32 cellular contexts compared by ENCODE assay signal in genomic region chr6:131893198-131893597, GRCh38. TPM values are rescaled to one million over a fixed set of nuclear protein-coding genes. Genes with fewer than 3 reads are reported as not detected.
"Had no signal": no experiment of that assay in that cellular context is flagged by ENCODE, and none has a peak within 500 bp of the region (broad histone marks: within the 10 kb centered on the region; RNA-seq: fewer than 3 reads in every experiment).

No MANE protein-coding gene starts in this region.

- H3K36me3 Mint-ChIP-seq: activated naive CD4-positive, alpha-beta T cell treated with anti-CD3 and anti-CD28 coated beads, Interleukin-2, amount 10 ng/mL, durations not matched to agents 7 days and 5 days; activated naive CD8-positive, alpha-beta T cell treated with anti-CD3 and anti-CD28 coated beads, Interleukin-2, amount 10 ng/mL, durations not matched to agents 7 days and 5 days had no signal

- H3K27ac Mint-ChIP-seq: activated CD4-positive, alpha-beta memory T cell treated with anti-CD3 and anti-CD28 coated beads, Interleukin-2, amount 10 ng/mL, durations not matched to agents 7 days and 5 days; activated CD4-positive, alpha-beta T cell treated with anti-CD3 and anti-CD28 coated beads, Interleukin-2, amount 10 ng/mL, durations not matched to agents 7 days and 5 days; activated naive CD4-positive, alpha-beta T cell treated with anti-CD3 and anti-CD28 coated beads, Interleukin-2, amount 10 ng/mL, durations not matched to agents 7 days and 5 days; activated naive CD4-positive, alpha-beta T cell treated with anti-CD3 and anti-CD28 coated beads, Interleukin-2, amount 50 U/mL, for 72 hours; activated naive CD8-positive, alpha-beta T cell treated with anti-CD3 and anti-CD28 coated beads, Interleukin-2, amount 10 ng/mL, durations not matched to agents 7 days and 5 days; activated T-cell treated with anti-CD3 and anti-CD28 coated beads, Interleukin-2, amount 50 U/mL, for 24 hours; activated T-cell treated with anti-CD3 and anti-CD28 coated beads, Interleukin-2, amount 50 U/mL, for 72 hours; dendritic cell treated with granulocyte-macrophage colony-stimulating factor and Interleukin-4, amounts not matched to agents 40 ng/mL and 50 ng/mL, for 4 days; T-helper 17 cell; T-helper 2 cell treated with Interferon-gamma antibody and Interleukin-4, amounts not matched to agents 5 μg/mL and 100 μg/mL, for 36 hours had no signal

- H3K9me3 Mint-ChIP-seq: activated naive CD8-positive, alpha-beta T cell treated with anti-CD3 and anti-CD28 coated beads, Interleukin-2, amount 10 ng/mL, durations not matched to agents 7 days and 5 days; central memory CD8-positive, alpha-beta T cell had no signal

- H3K4me3 Mint-ChIP-seq: activated CD4-positive, alpha-beta memory T cell treated with anti-CD3 and anti-CD28 coated beads, Interleukin-2, amount 10 ng/mL, durations not matched to agents 7 days and 5 days; activated CD4-positive, alpha-beta T cell treated with anti-CD3 and anti-CD28 coated beads, Interleukin-2, amount 10 ng/mL, durations not matched to agents 7 days and 5 days; activated naive CD4-positive, alpha-beta T cell treated with anti-CD3 and anti-CD28 coated beads, Interleukin-2, amount 10 ng/mL, durations not matched to agents 7 days and 5 days; activated naive CD8-positive, alpha-beta T cell treated with anti-CD3 and anti-CD28 coated beads, Interleukin-2, amount 10 ng/mL, durations not matched to agents 7 days and 5 days; activated T-cell treated with anti-CD3 and anti-CD28 coated beads, Interleukin-2, amount 50 U/mL, for 24 hours; activated T-cell treated with anti-CD3 and anti-CD28 coated beads, Interleukin-2, amount 50 U/mL, for 72 hours; central memory CD8-positive, alpha-beta T cell; dendritic cell treated with granulocyte-macrophage colony-stimulating factor and Interleukin-4, amounts not matched to agents 40 ng/mL and 50 ng/mL, for 4 days; T-helper 17 cell; T-helper 2 cell treated with Interferon-gamma antibody and Interleukin-4, amounts not matched to agents 5 μg/mL and 100 μg/mL, for 36 hours had no signal

- H3K4me1 Mint-ChIP-seq: activated naive CD8-positive, alpha-beta T cell treated with anti-CD3 and anti-CD28 coated beads, Interleukin-2, amount 10 ng/mL, durations not matched to agents 7 days and 5 days; central memory CD8-positive, alpha-beta T cell had no signal

- H3K4me1 ChIP-seq: esophagus muscularis mucosa, foreskin keratinocyte, gastrocnemius medialis had no signal

- ATAC-seq: activated naive CD4-positive, alpha-beta T cell treated with anti-CD3 and anti-CD28 coated beads, Interleukin-2, amount 50 U/mL, for 72 hours; activated T-cell treated with anti-CD3 and anti-CD28 coated beads, Interleukin-2, amount 50 U/mL, for 72 hours; foreskin keratinocyte; gastrocnemius medialis; T-helper 17 cell had no signal

- H3K27ac ChIP-seq: brain microvascular endothelial cell, coronary artery, dorsolateral prefrontal cortex, esophagus muscularis mucosa, foreskin keratinocyte, gastrocnemius medialis had no signal

- H3K27me3 ChIP-seq: ascending aorta, brain microvascular endothelial cell, dorsolateral prefrontal cortex, esophagus muscularis mucosa, foreskin keratinocyte, gastrocnemius medialis had no signal

- FAIRE-seq: bronchial epithelial cell had no signal

- H3K36me3 ChIP-seq: brain microvascular endothelial cell had no signal

- H3K27me3 Mint-ChIP-seq: dendritic cell treated with granulocyte-macrophage colony-stimulating factor and Interleukin-4, amounts not matched to agents 40 ng/mL and 50 ng/mL, for 4 days had no signal

- DNase-seq: activated CD4-positive, alpha-beta memory T cell treated with anti-CD3 and anti-CD28 coated beads, Interleukin-2, amount 10 ng/mL, durations not matched to agents 7 days and 5 days; activated CD4-positive, alpha-beta T cell treated with anti-CD3 and anti-CD28 coated beads for 4 hours; activated CD4-positive, alpha-beta T cell treated with anti-CD3 and anti-CD28 coated beads, Interleukin-2, amount 10 ng/mL, durations not matched to agents 7 days and 5 days; activated CD4-positive, alpha-beta T cell treated with anti-CD3 and anti-CD28 coated beads, Interleukin-2, amount 50 U/mL, for 4 hours; activated CD4-positive, CD25-positive, alpha-beta regulatory T cell; activated CD4-positive, CD25-positive, alpha-beta regulatory T cell treated with anti-CD3 and anti-CD28 coated beads, Interleukin-2, amount 50 U/mL, for 72 hours; activated CD8-positive, alpha-beta memory T cell treated with anti-CD3 and anti-CD28 coated beads, Interleukin-2, amount 50 U/mL, for 48 hours; activated gamma-delta T cell; activated naive CD4-positive, alpha-beta T cell; activated naive CD4-positive, alpha-beta T cell treated with anti-CD3 and anti-CD28 coated beads, Interleukin-2, amount 10 ng/mL, durations not matched to agents 7 days and 5 days; activated naive CD8-positive, alpha-beta T cell treated with anti-CD3 and anti-CD28 coated beads, Interleukin-2, amount 10 ng/mL, durations not matched to agents 7 days and 5 days; activated T-cell treated with anti-CD3 and anti-CD28 coated beads for 4 hours; activated T-cell treated with anti-CD3 and anti-CD28 coated beads, Interleukin-2, amount 50 U/mL, for 24 hours; activated T-cell treated with anti-CD3 and anti-CD28 coated beads, Interleukin-2, amount 50 U/mL, for 72 hours; brain microvascular endothelial cell; dorsolateral prefrontal cortex; effector memory CD4-positive, alpha-beta T cell; erythroblast; foreskin keratinocyte; gastrocnemius medialis; glutamatergic neuron; T-helper 1 cell; T-helper 17 cell; T1000 had no signal

- H3K4me3 ChIP-seq: ascending aorta, coronary artery, dorsolateral prefrontal cortex, esophagus muscularis mucosa, gastrocnemius medialis had no signal

- H3K9me3 ChIP-seq: ascending aorta, gastrocnemius medialis had no signal

RNA-seq across cellular contexts. Expression of gene CCN2, which starts 58.0 kb away (rescaled TPM):
- total RNA-seq: activated CD4-positive, alpha-beta memory T cell treated with anti-CD3 and anti-CD28 coated beads, Interleukin-2, amount 10 ng/mL, durations not matched to agents 7 days and 5 days; activated CD4-positive, alpha-beta T cell treated with anti-CD3 and anti-CD28 coated beads, Interleukin-2, amount 10 ng/mL, durations not matched to agents 7 days and 5 days; activated naive CD4-positive, alpha-beta T cell treated with anti-CD3 and anti-CD28 coated beads, Interleukin-2, amount 50 U/mL, for 72 hours; activated naive CD8-positive, alpha-beta T cell treated with anti-CD3 and anti-CD28 coated beads, Interleukin-2, amount 10 ng/mL, durations not matched to agents 7 days and 5 days; activated T-cell treated with anti-CD3 and anti-CD28 coated beads, Interleukin-2, amount 50 U/mL, for 72 hours had no signal
